ENCODE assay signal across 7 cellular contexts in the genomic region with DNA sequence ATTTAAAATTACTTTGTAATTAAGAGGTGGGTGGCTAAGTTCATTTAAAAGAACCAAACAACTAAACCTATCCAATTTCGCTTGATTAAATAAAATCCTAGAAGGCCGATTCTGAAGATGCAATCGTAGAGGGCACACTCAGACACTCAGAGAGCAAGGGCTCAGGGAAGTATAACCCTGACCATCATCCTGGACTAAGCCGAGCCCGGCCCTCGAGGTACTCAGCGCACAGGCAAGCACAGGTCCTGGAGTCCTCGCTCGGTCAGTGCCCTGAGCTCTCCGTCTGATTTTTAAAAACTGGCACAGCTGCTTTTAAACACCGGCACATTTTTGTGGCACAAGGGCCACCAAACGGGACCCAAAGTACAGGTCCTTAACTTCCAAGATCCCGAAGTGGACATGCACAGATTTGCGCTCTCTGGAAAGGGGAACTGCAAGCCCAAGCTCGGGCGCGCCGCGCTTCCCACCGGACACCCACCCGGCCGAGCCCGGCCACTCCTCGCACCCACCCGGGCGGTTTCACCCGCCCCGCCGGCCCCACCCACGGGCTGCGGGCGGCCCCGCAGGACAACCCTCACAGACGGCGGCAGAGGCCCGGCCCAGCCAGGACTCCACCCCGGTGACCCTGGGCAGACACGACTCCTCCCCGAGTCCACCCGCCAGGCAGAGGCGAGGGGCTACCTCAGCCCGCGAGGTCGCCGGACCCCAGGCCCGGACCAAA.
A peak's percentile ranks its signal among the peaks of the same experiment; 100 is the strongest.
DNase-seq lines count a peak whose midpoint lies in the region; ATAC-seq and TF ChIP-seq lines count a peak whose summit lies in the region.
"Not testable (repeated sequence)": the region's sequence is repeated elsewhere in the genome, so short reads cannot be mapped to it uniquely, and the experiment has no call there.

No MANE protein-coding gene starts in this region.

- not testable (repeated sequence) for H3K4me3 Mint-ChIP-seq in activated CD4-positive, alpha-beta memory T cell treated with anti-CD3 and anti-CD28 coated beads, Interleukin-2, amount 10 ng/mL, durations not matched to agents 7 days and 5 days

- not testable (repeated sequence) for H3K36me3 ChIP-seq in HUES64 (ENCODE audit: insufficient read depth, low read length); colonic mucosa; prostate gland

- H3K27me3 Mint-ChIP-seq in activated CD4-positive, alpha-beta memory T cell treated with anti-CD3 and anti-CD28 coated beads, Interleukin-2, amount 10 ng/mL, durations not matched to agents 7 days and 5 days = not testable (repeated sequence)

- H3K4me3 ChIP-seq in HUES64 (ENCODE audit: low read length) (peak overlapping the region; percentile 61), colonic mucosa (peak overlapping the region; percentile 83), prostate gland (peak overlapping the region; percentile 79 to 83)

- H3K36me3 Mint-ChIP-seq in activated CD4-positive, alpha-beta memory T cell treated with anti-CD3 and anti-CD28 coated beads, Interleukin-2, amount 10 ng/mL, durations not matched to agents 7 days and 5 days (ENCODE audit: low read depth) = not testable (repeated sequence)

- H3K9me3 ChIP-seq in HUES64 (ENCODE audit: insufficient read depth, low read depth, low read length); colonic mucosa; prostate gland: not testable (repeated sequence)

- H3K4me1 Mint-ChIP-seq in activated CD4-positive, alpha-beta memory T cell treated with anti-CD3 and anti-CD28 coated beads, Interleukin-2, amount 10 ng/mL, durations not matched to agents 7 days and 5 days = not testable (repeated sequence)

- 0% methylated on average over 17 of the region's 46 CpGs for WGBS in HUES64
- WGBS in prostate gland = 36% methylated on average over 1 of the region's 46 CpGs

- not testable (repeated sequence) for H3K4me1 ChIP-seq in HUES64 (ENCODE audit: insufficient read depth, low read length); colonic mucosa; prostate gland (replicated peaks)

- intact Hi-C loops in colonic mucosa (cut with DNase I); prostate gland (cut with DNase I): not testable (repeated sequence)

- not testable (repeated sequence) for H3K27ac Mint-ChIP-seq in activated CD4-positive, alpha-beta memory T cell treated with anti-CD3 and anti-CD28 coated beads, Interleukin-2, amount 10 ng/mL, durations not matched to agents 7 days and 5 days

- not testable (repeated sequence) for TF ChIP-seq CTCF in colonic mucosa (IDR thresholded peaks at IDR 0.05); prostate gland (IDR thresholded peaks at IDR 0.05)

- H3K9ac ChIP-seq in HUES64 (ENCODE audit: low read depth, low read length) (0 out of 2 replicates have a peak overlapping the region, but pooled peaks have one; percentile 40), colonic mucosa (ENCODE audit: low read depth in 2 of 2, low read length in 2 of 2) (peak overlapping the region; percentile 19 to 63)

- DNase-seq in activated CD4-positive, alpha-beta memory T cell treated with anti-CD3 and anti-CD28 coated beads, Interleukin-2, amount 10 ng/mL, durations not matched to agents 7 days and 5 days = peak; percentile 40
- DNase-seq in colonic mucosa = peak; percentile 60
- peak; percentile 71 for DNase-seq in islet precursor cell
- not testable (repeated sequence) for DNase-seq in prostate gland (ENCODE audit: low spot score)

- TF ChIP-seq POLR2A in prostate gland (IDR thresholded peaks at IDR 0.05) = not testable (repeated sequence)

- POLR2A ChIA-PET in activated CD4-positive, alpha-beta memory T cell treated with anti-CD3 and anti-CD28 coated beads, Interleukin-2, amount 10 ng/mL, durations not matched to agents 7 days and 5 days (lab: Charles Lee) = not testable (repeated sequence)

- CTCF ChIA-PET in activated CD4-positive, alpha-beta memory T cell treated with anti-CD3 and anti-CD28 coated beads, Interleukin-2, amount 10 ng/mL, durations not matched to agents 7 days and 5 days (lab: Charles Lee) = not testable (repeated sequence)

- not testable (repeated sequence) for H3K9me3 Mint-ChIP-seq in activated CD4-positive, alpha-beta memory T cell treated with anti-CD3 and anti-CD28 coated beads, Interleukin-2, amount 10 ng/mL, durations not matched to agents 7 days and 5 days

- H3K27me3 ChIP-seq in HUES64 (ENCODE audit: insufficient read depth, low read length); colonic mucosa; prostate gland (replicated peaks; ENCODE audit: insufficient read depth): not testable (repeated sequence)

- ATAC-seq in GM18861 (IDR thresholded peaks at IDR 0.05; ENCODE audit: unreplicated experiment) (peak; percentile 28), HG02623 (IDR thresholded peaks at IDR 0.05; ENCODE audit: unreplicated experiment) (peak; percentile 41)

- not testable (repeated sequence) for H3K27ac ChIP-seq in HUES64 (ENCODE audit: low read depth, low read length); prostate gland
- peak overlapping the region; percentile 83 for H3K27ac ChIP-seq in colonic mucosa
